ENCODE assay signal across 8 cellular contexts in the genomic region with DNA sequence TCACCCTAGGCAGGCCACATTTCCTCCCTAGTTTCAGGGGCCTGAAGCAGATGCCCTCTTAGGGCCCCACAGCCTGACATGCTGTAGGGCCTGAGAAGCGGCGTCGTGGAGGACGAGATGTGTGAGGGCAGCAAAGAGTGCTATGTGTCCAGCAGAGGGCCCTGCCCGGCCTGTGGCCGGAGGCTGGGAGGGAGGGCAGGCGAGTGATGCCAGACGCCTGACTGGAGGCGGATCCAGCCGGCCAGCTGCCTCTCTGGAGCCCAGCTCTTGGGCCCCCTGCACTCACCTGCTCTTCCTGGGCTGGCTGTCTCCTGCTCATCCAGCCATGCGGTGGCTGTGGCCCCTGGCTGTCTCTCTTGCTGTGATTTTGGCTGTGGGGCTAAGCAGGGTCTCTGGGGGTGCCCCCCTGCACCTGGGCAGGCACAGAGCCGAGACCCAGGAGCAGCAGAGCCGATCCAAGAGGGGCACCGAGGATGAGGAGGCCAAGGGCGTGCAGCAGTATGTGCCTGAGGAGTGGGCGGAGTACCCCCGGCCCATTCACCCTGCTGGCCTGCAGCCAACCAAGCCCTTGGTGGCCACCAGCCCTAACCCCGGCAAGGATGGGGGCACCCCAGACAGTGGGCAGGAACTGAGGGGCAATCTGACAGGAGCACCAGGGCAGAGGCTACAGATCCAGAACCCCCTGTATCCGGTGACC.
DNase-seq lines count a peak whose midpoint lies in the region; ATAC-seq lines count a peak whose summit lies in the region.

A gene with protein sequence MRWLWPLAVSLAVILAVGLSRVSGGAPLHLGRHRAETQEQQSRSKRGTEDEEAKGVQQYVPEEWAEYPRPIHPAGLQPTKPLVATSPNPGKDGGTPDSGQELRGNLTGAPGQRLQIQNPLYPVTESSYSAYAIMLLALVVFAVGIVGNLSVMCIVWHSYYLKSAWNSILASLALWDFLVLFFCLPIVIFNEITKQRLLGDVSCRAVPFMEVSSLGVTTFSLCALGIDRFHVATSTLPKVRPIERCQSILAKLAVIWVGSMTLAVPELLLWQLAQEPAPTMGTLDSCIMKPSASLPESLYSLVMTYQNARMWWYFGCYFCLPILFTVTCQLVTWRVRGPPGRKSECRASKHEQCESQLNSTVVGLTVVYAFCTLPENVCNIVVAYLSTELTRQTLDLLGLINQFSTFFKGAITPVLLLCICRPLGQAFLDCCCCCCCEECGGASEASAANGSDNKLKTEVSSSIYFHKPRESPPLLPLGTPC (plus strand): TSS at position 279 of the 697 bp plus-strand sequence. CDS start 47 bp downstream, at position 326.

- no peaks in the 10 kb centered on the region for H3K27me3 ChIP-seq in iPS-15b (ENCODE audit: control insufficient read depth, insufficient read depth, low read length)

- H3K4me1 ChIP-seq in iPS-15b (ENCODE audit: control insufficient read depth, insufficient read depth, low read length) = peaks cover 7% of the 10 kb centered on the region

- no peaks in the 10 kb centered on the region for H3K9me3 ChIP-seq in iPS-15b (ENCODE audit: control insufficient read depth, insufficient read depth, low read length)

- DNase-seq in HuH-7 (ENCODE audit: low spot score) (peak; percentile 93), anterior cingulate cortex (lab: John Stamatoyannopoulos, UW) (peak in 54 of 58 donors; percentile 16 to 91 (median 81)), superior temporal gyrus (ENCODE audit: extremely low spot score) (peak; percentile 90), DMS79 (lab: John Stamatoyannopoulos, UW) (no peak)
- no peak for DNase-seq in effector CD8-positive, alpha-beta T cell (lab: John Stamatoyannopoulos, UW)
- no peak for DNase-seq in stimulated activated CD8-positive, alpha-beta memory T cell treated with anti-CD3 and anti-CD28 coated beads, Interleukin-4, amount 100 ng/mL, for 48 hours

- H3K4me3 ChIP-seq in iPS-15b (ENCODE audit: low read depth, low read length) = no peak within 1 kb of the TSS

- H3K9ac ChIP-seq in iPS-15b (ENCODE audit: low read depth, low read length) = peak within 1 kb of the TSS; percentile 16

- no peak for ATAC-seq in HG02623 (IDR thresholded peaks at IDR 0.05; ENCODE audit: unreplicated experiment)

- no peaks in the 10 kb centered on the region for H3K36me3 ChIP-seq in iPS-15b (ENCODE audit: control insufficient read depth, insufficient read depth, low read length)

Comparison
In these comparisons a context has a peak if more than half of its experiments do, and no peak if none do; other contexts are left out.
1. DNase-seq: peak in HuH-7 (single experiment), anterior cingulate cortex (54 of 58) and superior temporal gyrus (single experiment); none in DMS79 (single experiment), effector CD8-positive, alpha-beta T cell (single experiment) and stimulated activated CD8-positive, alpha-beta memory T cell treated with anti-CD3 and anti-CD28 coated beads, Interleukin-4, amount 100 ng/mL, for 48 hours (single experiment).